Comparison of ENCODE assay signal across 2 cellular contexts in genomic region chr3:66572090-66572632, GRCh38.
A peak's percentile ranks its signal among the peaks of the same experiment; 100 is the strongest.
TF ChIP-seq lines count a peak whose summit lies in the region.

No MANE protein-coding gene starts in this region.

TF ChIP-seq in GM23338, 12 proteins besides CTCF, POLR2A, EP300 and RAD21 (continued from another document):
- TF ChIP-seq, protein P1, sequence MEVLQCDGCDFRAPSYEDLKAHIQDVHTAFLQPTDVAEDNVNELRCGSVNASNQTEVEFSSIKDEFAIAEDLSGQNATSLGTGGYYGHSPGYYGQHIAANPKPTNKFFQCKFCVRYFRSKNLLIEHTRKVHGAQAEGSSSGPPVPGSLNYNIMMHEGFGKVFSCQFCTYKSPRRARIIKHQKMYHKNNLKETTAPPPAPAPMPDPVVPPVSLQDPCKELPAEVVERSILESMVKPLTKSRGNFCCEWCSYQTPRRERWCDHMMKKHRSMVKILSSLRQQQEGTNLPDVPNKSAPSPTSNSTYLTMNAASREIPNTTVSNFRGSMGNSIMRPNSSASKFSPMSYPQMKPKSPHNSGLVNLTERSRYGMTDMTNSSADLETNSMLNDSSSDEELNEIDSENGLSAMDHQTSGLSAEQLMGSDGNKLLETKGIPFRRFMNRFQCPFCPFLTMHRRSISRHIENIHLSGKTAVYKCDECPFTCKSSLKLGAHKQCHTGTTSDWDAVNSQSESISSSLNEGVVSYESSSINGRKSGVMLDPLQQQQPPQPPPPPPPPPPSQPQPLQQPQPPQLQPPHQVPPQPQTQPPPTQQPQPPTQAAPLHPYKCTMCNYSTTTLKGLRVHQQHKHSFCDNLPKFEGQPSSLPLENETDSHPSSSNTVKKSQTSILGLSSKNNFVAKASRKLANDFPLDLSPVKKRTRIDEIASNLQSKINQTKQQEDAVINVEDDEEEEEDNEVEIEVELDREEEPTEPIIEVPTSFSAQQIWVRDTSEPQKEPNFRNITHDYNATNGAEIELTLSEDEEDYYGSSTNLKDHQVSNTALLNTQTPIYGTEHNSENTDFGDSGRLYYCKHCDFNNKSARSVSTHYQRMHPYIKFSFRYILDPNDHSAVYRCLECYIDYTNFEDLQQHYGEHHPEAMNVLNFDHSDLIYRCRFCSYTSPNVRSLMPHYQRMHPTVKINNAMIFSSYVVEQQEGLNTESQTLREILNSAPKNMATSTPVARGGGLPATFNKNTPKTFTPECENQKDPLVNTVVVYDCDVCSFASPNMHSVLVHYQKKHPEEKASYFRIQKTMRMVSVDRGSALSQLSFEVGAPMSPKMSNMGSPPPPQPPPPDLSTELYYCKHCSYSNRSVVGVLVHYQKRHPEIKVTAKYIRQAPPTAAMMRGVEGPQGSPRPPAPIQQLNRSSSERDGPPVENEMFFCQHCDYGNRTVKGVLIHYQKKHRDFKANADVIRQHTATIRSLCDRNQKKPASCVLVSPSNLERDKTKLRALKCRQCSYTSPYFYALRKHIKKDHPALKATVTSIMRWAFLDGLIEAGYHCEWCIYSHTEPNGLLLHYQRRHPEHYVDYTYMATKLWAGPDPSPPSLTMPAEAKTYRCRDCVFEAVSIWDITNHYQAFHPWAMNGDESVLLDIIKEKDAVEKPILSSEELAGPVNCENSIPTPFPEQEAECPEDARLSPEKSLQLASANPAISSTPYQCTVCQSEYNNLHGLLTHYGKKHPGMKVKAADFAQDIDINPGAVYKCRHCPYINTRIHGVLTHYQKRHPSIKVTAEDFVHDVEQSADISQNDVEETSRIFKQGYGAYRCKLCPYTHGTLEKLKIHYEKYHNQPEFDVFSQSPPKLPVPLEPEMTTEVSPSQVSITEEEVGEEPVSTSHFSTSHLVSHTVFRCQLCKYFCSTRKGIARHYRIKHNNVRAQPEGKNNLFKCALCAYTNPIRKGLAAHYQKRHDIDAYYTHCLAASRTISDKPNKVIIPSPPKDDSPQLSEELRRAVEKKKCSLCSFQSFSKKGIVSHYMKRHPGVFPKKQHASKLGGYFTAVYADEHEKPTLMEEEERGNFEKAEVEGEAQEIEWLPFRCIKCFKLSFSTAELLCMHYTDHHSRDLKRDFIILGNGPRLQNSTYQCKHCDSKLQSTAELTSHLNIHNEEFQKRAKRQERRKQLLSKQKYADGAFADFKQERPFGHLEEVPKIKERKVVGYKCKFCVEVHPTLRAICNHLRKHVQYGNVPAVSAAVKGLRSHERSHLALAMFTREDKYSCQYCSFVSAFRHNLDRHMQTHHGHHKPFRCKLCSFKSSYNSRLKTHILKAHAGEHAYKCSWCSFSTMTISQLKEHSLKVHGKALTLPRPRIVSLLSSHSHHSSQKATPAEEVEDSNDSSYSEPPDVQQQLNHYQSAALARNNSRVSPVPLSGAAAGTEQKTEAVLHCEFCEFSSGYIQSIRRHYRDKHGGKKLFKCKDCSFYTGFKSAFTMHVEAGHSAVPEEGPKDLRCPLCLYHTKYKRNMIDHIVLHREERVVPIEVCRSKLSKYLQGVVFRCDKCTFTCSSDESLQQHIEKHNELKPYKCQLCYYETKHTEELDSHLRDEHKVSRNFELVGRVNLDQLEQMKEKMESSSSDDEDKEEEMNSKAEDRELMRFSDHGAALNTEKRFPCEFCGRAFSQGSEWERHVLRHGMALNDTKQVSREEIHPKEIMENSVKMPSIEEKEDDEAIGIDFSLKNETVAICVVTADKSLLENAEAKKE (CRISPR knock-in tag; IDR thresholded peaks at IDR 0.05): peak; percentile 15; the same call in 1 of the 2 replicates

TF ChIP-seq in H1, 55 proteins besides CTCF, POLR2A, EP300 and RAD21 (continued from another document):
- TF ChIP-seq ATF2 (IDR thresholded peaks at IDR 0.05; ENCODE audit: low read length) (no peak), EGR1 (IDR thresholded peaks at IDR 0.05; ENCODE audit: borderline replicate concordance, low read depth, low read length) (no peak), CEBPB (IDR thresholded peaks at IDR 0.05; ENCODE audit: low read depth, low read length) (peak; percentile 70)
